ENCODE assay signal across 8 cellular contexts in genomic region chr10:74589226-74589673, GRCh38.
DNase-seq lines count a peak whose midpoint lies in the region; ATAC-seq lines count a peak whose summit lies in the region.

No MANE protein-coding gene starts in this region.

- intact Hi-C loops in activated CD4-positive, alpha-beta T cell treated with anti-CD3 and anti-CD28 coated beads for 36 hours (cut with DNase I, micrococcal nuclease), result loop anchor here (1.0 to 10.0 kb wide), 5 partner anchors 237 to 708 kb away; partner anchors contain the start of genes ADK (in 1 of the 2), AP3M1 (in 1 of the 2), COMTD1 (in 1 of the 2) and KAT6B (in 1 of the 2)

- H3K4me1 Mint-ChIP-seq in activated CD4-positive, alpha-beta T cell treated with anti-CD3 and anti-CD28 coated beads for 36 hours, result peaks cover 69% of the 10 kb centered on the region

- H3K9me3 Mint-ChIP-seq in activated CD4-positive, alpha-beta T cell treated with anti-CD3 and anti-CD28 coated beads for 36 hours (ENCODE audit: low read depth), result no peaks in the 10 kb centered on the region

- CTCF ChIA-PET in activated CD4-positive, alpha-beta T cell treated with anti-CD3 and anti-CD28 coated beads for 36 hours (lab: Charles Lee), result interaction anchor here (0.8 to 1.7 kb wide), 4 partner anchors 10 to 646 kb away, joined by 3 to 4 read pairs (median 4); partner anchors contain the start of gene COMTD1

- H3K27me3 Mint-ChIP-seq in activated CD4-positive, alpha-beta T cell treated with anti-CD3 and anti-CD28 coated beads for 36 hours, result no peaks in the 10 kb centered on the region

- H3K36me3 Mint-ChIP-seq in activated CD4-positive, alpha-beta T cell treated with anti-CD3 and anti-CD28 coated beads for 36 hours (ENCODE audit: low read depth), result peaks cover 5% of the 10 kb centered on the region

- DNase-seq in NCI-H2029 treated with DMSO at 0.1 percent for 48 hours (lab: John Stamatoyannopoulos, UW), result peak; percentile 90
- DNase-seq in activated CD4-positive, alpha-beta T cell treated with anti-CD3 and anti-CD28 coated beads for 36 hours, result peak; percentile 93
- DNase-seq in cerebellar cortex (ENCODE audit: low spot score), result peak; percentile 63
- DNase-seq in left kidney (ENCODE audit: low read depth, low spot score), result peak; percentile 95
- DNase-seq in stimulated activated CD4-positive, alpha-beta T cell treated with anti-CD3 and anti-CD28 coated beads, Interleukin-4, amount 100 ng/mL, for 24 hours, result peak; percentile 89
- no peak for DNase-seq in SKM-1 (lab: John Stamatoyannopoulos, UW; ENCODE audit: unreplicated experiment)

- no peak overlapping the region for H3K4me3 Mint-ChIP-seq in activated CD4-positive, alpha-beta T cell treated with anti-CD3 and anti-CD28 coated beads for 36 hours

- peak overlapping the region; percentile 85 for H3K27ac Mint-ChIP-seq in activated CD4-positive, alpha-beta T cell treated with anti-CD3 and anti-CD28 coated beads for 36 hours

- peak; percentile 34 for ATAC-seq in GM18907 (IDR thresholded peaks at IDR 0.05; ENCODE audit: unreplicated experiment)
- peak; percentile 54 for ATAC-seq in activated CD4-positive, alpha-beta T cell treated with anti-CD3 and anti-CD28 coated beads for 36 hours
- no peak for ATAC-seq in GM19023 (IDR thresholded peaks at IDR 0.05; ENCODE audit: unreplicated experiment)

- POLR2A ChIA-PET in activated CD4-positive, alpha-beta T cell treated with anti-CD3 and anti-CD28 coated beads for 36 hours (lab: Charles Lee), result no interaction called here
